ENCODE assay signal across 8 cellular contexts in genomic region chr6:138970856-138971425, GRCh38. TPM values are rescaled to one million over a fixed set of nuclear protein-coding genes. Genes with fewer than 3 reads are reported as not detected.
DNase-seq lines count a peak whose midpoint lies in the region; ATAC-seq and FAIRE-seq lines count a peak whose summit lies in the region.

No MANE protein-coding gene starts in this region.

- ATAC-seq in HG03354 (IDR thresholded peaks at IDR 0.05; ENCODE audit: poor library complexity, severe bottlenecking, unreplicated experiment) = no peak

- no peak overlapping the region for H2AFZ ChIP-seq in neuronal stem cell (ENCODE audit: low read length)

- H3K4me1 ChIP-seq in neuronal stem cell (ENCODE audit: control insufficient read depth in 2 of 2, insufficient read depth in 1 of 2, low read depth in 1 of 2, low read length in 2 of 2) = peaks cover 11 to 16% of the 10 kb centered on the region in 2 donors

- H3K9me3 Mint-ChIP-seq in dendritic cell treated with granulocyte-macrophage colony-stimulating factor and Interleukin-4, amounts not matched to agents 40 ng/mL and 50 ng/mL, for 4 days = no peaks in the 10 kb centered on the region

- no peak overlapping the region for H3K23ac ChIP-seq in neuronal stem cell (ENCODE audit: low read depth, low read length, poor library complexity)

- H2BK120ac ChIP-seq in neuronal stem cell (ENCODE audit: low read depth, low read length) = no peak overlapping the region

- peaks cover 62% of the 10 kb centered on the region for H3K4me1 Mint-ChIP-seq in dendritic cell treated with granulocyte-macrophage colony-stimulating factor and Interleukin-4, amounts not matched to agents 40 ng/mL and 50 ng/mL, for 4 days (ENCODE audit: low read depth)

- H3K9me3 ChIP-seq in neuronal stem cell (replicated peaks in 1 of 2; ENCODE audit: control insufficient read depth in 2 of 2, insufficient read depth in 1 of 2, low read depth in 1 of 2, low read length in 2 of 2) = peaks cover 0 to 2% of the 10 kb centered on the region in 2 donors

- no peak overlapping the region for H2BK5ac ChIP-seq in neuronal stem cell (ENCODE audit: low read length)

- H2AK5ac ChIP-seq in neuronal stem cell (ENCODE audit: low read depth, low read length) = no peak overlapping the region

- WGBS in neuronal stem cell (ENCODE audit: extremely low coverage in 2 of 2, insufficient read length in 2 of 2, insufficient replicate concordance in 1 of 2), 2 donors = no CpG with 5 or more reads among the region's 1 CpG

- FAIRE-seq in HTR-8/SVneo (lab: Jason Lieb, UNC) = no peak

- no peak overlapping the region for H2BK12ac ChIP-seq in neuronal stem cell (ENCODE audit: low read length)

- H3K36me3 ChIP-seq in neuronal stem cell (replicated peaks in 1 of 2; ENCODE audit: control insufficient read depth in 2 of 2, insufficient read depth in 2 of 2, low read length in 2 of 2) = no peaks in the 10 kb centered on the region

- no peak overlapping the region for H3K9ac ChIP-seq in neuronal stem cell (ENCODE audit: low read depth, low read length, poor library complexity)

- H2BK15ac ChIP-seq in neuronal stem cell (ENCODE audit: low read length) = no peak overlapping the region

- DNase-seq in GM04503 (ENCODE audit: low read depth) (peak; percentile 84), HTR-8/SVneo (ENCODE audit: insufficient read length, low spot score) (peak; percentile 54), neuronal stem cell (ENCODE audit: low spot score) (no peak), ureter (ENCODE audit: low spot score) (no peak), NCI-H1436 treated with DMSO at 0.1 percent for 48 hours (lab: John Stamatoyannopoulos, UW) (no peak), COLO668 (lab: John Stamatoyannopoulos, UW; ENCODE audit: unreplicated experiment) (no peak)

- H3K27ac ChIP-seq in neuronal stem cell (replicated peaks; ENCODE audit: low read length) = peak overlapping the region; percentile 62

- H4K91ac ChIP-seq in neuronal stem cell (ENCODE audit: low read depth, low read length, poor library complexity) = no peak overlapping the region

- no peaks in the 10 kb centered on the region for H3K27me3 ChIP-seq in neuronal stem cell (ENCODE audit: control insufficient read depth in 3 of 3, insufficient read depth in 3 of 3, low read depth in 1 of 3, low read length in 3 of 3)

- peak overlapping the region; percentile 81 for H3K27ac Mint-ChIP-seq in dendritic cell treated with granulocyte-macrophage colony-stimulating factor and Interleukin-4, amounts not matched to agents 40 ng/mL and 50 ng/mL, for 4 days

- H3K4me3 Mint-ChIP-seq in dendritic cell treated with granulocyte-macrophage colony-stimulating factor and Interleukin-4, amounts not matched to agents 40 ng/mL and 50 ng/mL, for 4 days = no peak overlapping the region

- H3K14ac ChIP-seq in neuronal stem cell (ENCODE audit: low read length) = no peak overlapping the region

- no peaks in the 10 kb centered on the region for H3K27me3 Mint-ChIP-seq in dendritic cell treated with granulocyte-macrophage colony-stimulating factor and Interleukin-4, amounts not matched to agents 40 ng/mL and 50 ng/mL, for 4 days

- H3K4me3 ChIP-seq in neuronal stem cell (ENCODE audit: low read length in 2 of 2) = no peak overlapping the region

- intact Hi-C loops in dendritic cell treated with granulocyte-macrophage colony-stimulating factor and Interleukin-4, amounts not matched to agents 40 ng/mL and 50 ng/mL, for 4 days (cut with micrococcal nuclease) = loop anchor here (1.0 kb wide), 1 partner anchor 9 kb away; no protein-coding TSS in a partner anchor

- H3K18ac ChIP-seq in neuronal stem cell (ENCODE audit: low read length) = peak overlapping the region; percentile 39

- H3K4ac ChIP-seq in neuronal stem cell (ENCODE audit: low read length) = no peak overlapping the region

- no peaks in the 10 kb centered on the region for H3K36me3 Mint-ChIP-seq in dendritic cell treated with granulocyte-macrophage colony-stimulating factor and Interleukin-4, amounts not matched to agents 40 ng/mL and 50 ng/mL, for 4 days (ENCODE audit: low read depth)

- no peak overlapping the region for H3K4me2 ChIP-seq in neuronal stem cell (ENCODE audit: insufficient read depth, low read length, poor library complexity, severe bottlenecking)

- no peaks in the 10 kb centered on the region for H3K79me1 ChIP-seq in neuronal stem cell (ENCODE audit: low read depth, low read length)

- H4K8ac ChIP-seq in neuronal stem cell (ENCODE audit: low read depth, low read length) = no peak overlapping the region

RNA-seq across cellular contexts. Expression of gene REPS1, which starts 17.1 kb away (rescaled TPM):
- polyA plus RNA-seq in neuronal stem cell (2013, experiment 1 of 2) = 50.5 TPM
- 50.6 TPM for polyA plus RNA-seq in neuronal stem cell (2013, experiment 2 of 2)
- 89.5 TPM for total RNA-seq in ureter

RNA-seq across cellular contexts. Expression of gene ABRACL, which starts 57.6 kb away (rescaled TPM):
- 201 TPM for polyA plus RNA-seq in neuronal stem cell (2013, experiment 1 of 2)
- 211 TPM for polyA plus RNA-seq in neuronal stem cell (2013, experiment 2 of 2)
- total RNA-seq in ureter = 42.1 TPM

Comparison
In these comparisons a context has a peak if more than half of its experiments do, and no peak if none do; other contexts are left out.
1. DNase-seq: peak in GM04503 (single experiment) and HTR-8/SVneo (single experiment); none in neuronal stem cell (single experiment), ureter (single experiment), NCI-H1436 treated with DMSO at 0.1 percent for 48 hours (single experiment) and COLO668 (single experiment).